ENCODE assay signal across 1 cellular context in genomic region chr14:30874120-30874998, GRCh38.
A peak's percentile ranks its signal among the peaks of the same experiment; 100 is the strongest.
TF ChIP-seq lines count a peak whose summit lies in the region.

Gene COCH, plus strand, starts transcription at chr14:30874559. Its CDS starts 380 bp downstream, at chr14:30874939.

TF ChIP-seq in HEK293, 187 proteins besides CTCF, POLR2A, EP300 and RAD21 (continued from another document and continues in another):
- no peak; the same call in 1 of the 2 replicates for TF ChIP-seq ZNF513 (tag by site-specific recombination; IDR thresholded peaks at IDR 0.05)
- TF ChIP-seq MZF1 (tag by site-specific recombination; IDR thresholded peaks at IDR 0.05; ENCODE audit: borderline replicate concordance): no peak
- TF ChIP-seq ZNF626 (tag by site-specific recombination; IDR thresholded peaks at IDR 0.05): no peak
- TF ChIP-seq ZEB2 (tag by site-specific recombination; IDR thresholded peaks at IDR 0.05): peak; percentile 66
- no peak for TF ChIP-seq ZNF211 (tag by site-specific recombination; IDR thresholded peaks at IDR 0.05; ENCODE audit: low read depth)
- TF ChIP-seq ZBTB1 (tag by site-specific recombination; IDR thresholded peaks at IDR 0.05): peak; percentile 90; the same call in 1 of the 2 replicates
- no peak for TF ChIP-seq MEIS1 (CRISPR knock-in tag; IDR thresholded peaks at IDR 0.05; ENCODE audit: borderline replicate concordance)
- no peak for TF ChIP-seq ZNF140 (tag by site-specific recombination; IDR thresholded peaks at IDR 0.05)
- TF ChIP-seq ZNF311 (tag by site-specific recombination; IDR thresholded peaks at IDR 0.05; ENCODE audit: borderline replicate concordance): no peak
- no peak for TF ChIP-seq ZNF221 (tag by site-specific recombination; IDR thresholded peaks at IDR 0.05; ENCODE audit: borderline replicate concordance)
- no peak for TF ChIP-seq REST (tag by site-specific recombination; IDR thresholded peaks at IDR 0.05)
- TF ChIP-seq ZNF514 (tag by site-specific recombination; IDR thresholded peaks at IDR 0.05): no peak
- TF ChIP-seq ATF2 (tag by site-specific recombination; IDR thresholded peaks at IDR 0.05; ENCODE audit: low read depth): no peak
- TF ChIP-seq ZNF138 (tag by site-specific recombination; IDR thresholded peaks at IDR 0.05; ENCODE audit: borderline replicate concordance): no peak
- peak; percentile 89 for TF ChIP-seq PATZ1 (tag by site-specific recombination; IDR thresholded peaks at IDR 0.05)
- peak; percentile 61 for TF ChIP-seq PRDM10 (tag by site-specific recombination; IDR thresholded peaks at IDR 0.05)
- TF ChIP-seq ZNF391 (tag by site-specific recombination; IDR thresholded peaks at IDR 0.05; ENCODE audit: borderline replicate concordance, low read depth): no peak; the same call in 1 of the 2 replicates
- peak; percentile 63; the same call in 1 of the 2 replicates for TF ChIP-seq KLF10 (tag by site-specific recombination; IDR thresholded peaks at IDR 0.05)
- TF ChIP-seq AEBP2 (tag by site-specific recombination; IDR thresholded peaks at IDR 0.05; ENCODE audit: borderline replicate concordance): no peak
- no peak for TF ChIP-seq BCL11B (tag by site-specific recombination; IDR thresholded peaks at IDR 0.05; ENCODE audit: low read depth)
- TF ChIP-seq ZNF658 (tag by site-specific recombination; IDR thresholded peaks at IDR 0.05): no peak
- no peak for TF ChIP-seq ZNF214 (tag by site-specific recombination; IDR thresholded peaks at IDR 0.05; ENCODE audit: borderline replicate concordance)
- TF ChIP-seq ZNF629 (tag by site-specific recombination; IDR thresholded peaks at IDR 0.05): peak; percentile 55; the same call in 1 of the 2 replicates
- TF ChIP-seq ZFP37 (tag by site-specific recombination; IDR thresholded peaks at IDR 0.05): no peak; the same call in 1 of the 2 replicates
- no peak for TF ChIP-seq FEZF1 (tag by site-specific recombination; IDR thresholded peaks at IDR 0.05)
- TF ChIP-seq HOXC10 (CRISPR knock-in tag; IDR thresholded peaks at IDR 0.05): no peak
- TF ChIP-seq GLIS1 (tag by site-specific recombination; IDR thresholded peaks at IDR 0.05): peak; percentile 93
- 0 out of 2 replicates have a peak, but pooled peaks have one; percentile 12 for TF ChIP-seq WT1 (tag by site-specific recombination; IDR thresholded peaks at IDR 0.05)
- TF ChIP-seq ZNF571 (tag by site-specific recombination; IDR thresholded peaks at IDR 0.05): no peak
- no peak for TF ChIP-seq ZNF362 (tag by site-specific recombination; IDR thresholded peaks at IDR 0.05)
- TF ChIP-seq ZNF274 (IDR thresholded peaks at IDR 0.05; ENCODE audit: low read length): no peak
- TF ChIP-seq ZNF274 (tag by site-specific recombination; IDR thresholded peaks at IDR 0.05; ENCODE audit: borderline replicate concordance): no peak
- no peak for TF ChIP-seq ZNF623 (tag by site-specific recombination; IDR thresholded peaks at IDR 0.05)
- TF ChIP-seq HOXD13 (CRISPR knock-in tag; IDR thresholded peaks at IDR 0.05; ENCODE audit: borderline replicate concordance): no peak
- no peak for TF ChIP-seq ZSCAN18 (tag by site-specific recombination; IDR thresholded peaks at IDR 0.05)
- TF ChIP-seq ZNF777 (tag by site-specific recombination; IDR thresholded peaks at IDR 0.05; ENCODE audit: borderline replicate concordance): no peak
- TF ChIP-seq ELK4 (IDR thresholded peaks at IDR 0.05; ENCODE audit: borderline replicate concordance, low read depth, low read length): no peak
- no peak; the same call in 1 of the 2 replicates for TF ChIP-seq ZNF610 (tag by site-specific recombination; IDR thresholded peaks at IDR 0.05; ENCODE audit: borderline replicate concordance)
- peak; percentile 78; the same call in 1 of the 2 replicates for TF ChIP-seq ZNF660 (tag by site-specific recombination; IDR thresholded peaks at IDR 0.05)
- no peak for TF ChIP-seq YY1 (tag by site-specific recombination; IDR thresholded peaks at IDR 0.05)
- 0 out of 2 replicates have a peak, but pooled peaks have one; percentile 34 for TF ChIP-seq SP7 (tag by site-specific recombination; IDR thresholded peaks at IDR 0.05)
